8 cellular contexts compared by ENCODE assay signal in genomic region chr17:49414622-49415350, GRCh38. TPM values are rescaled to one million over a fixed set of nuclear protein-coding genes. Genes with fewer than 3 reads are reported as not detected.
DNase-seq lines count a peak whose midpoint lies in the region; ATAC-seq and TF ChIP-seq lines count a peak whose summit lies in the region.

Gene PHB1 (minus strand): TSS chr17:49414882. CDS start chr17:49413264, 1,618 bp downstream.

- TF ChIP-seq CTCF in AG04450 (IDR thresholded peaks at IDR 0.05; ENCODE audit: low read depth, low read length) (no peak), WTC11 (IDR thresholded peaks at IDR 0.05) (no peak), spleen (IDR thresholded peaks at IDR 0.05 in 8 of 11, conservative IDR thresholded peaks at IDR 0.05 in 3 of 11) (peak in 2 of 11 experiments; percentile 17 to 28)

- H3K27ac ChIP-seq in AG04450 (ENCODE audit: low read depth, low read length), result no peak within 1 kb of the TSS
- H3K27ac ChIP-seq in caudate nucleus (ENCODE audit: low read depth, low read length), result no peak within 1 kb of the TSS
- peak within 1 kb of the TSS in 6 of 8 donors; percentile 51 to 81 (median 66) for H3K27ac ChIP-seq in spleen

- 0 to 2% (median 1%) methylated on average over 27 to 30 of the region's 30 CpGs for WGBS in spleen, 5 donors

- TF ChIP-seq POLR2A in spleen (IDR thresholded peaks at IDR 0.05), result no peak

- H3K4me3 ChIP-seq in AG04450 (ENCODE audit: low read depth, low read length), result peak within 1 kb of the TSS; percentile 100
- peak within 1 kb of the TSS; percentile 66 to 92 (median 84) for H3K4me3 ChIP-seq in spleen

- intact Hi-C loops in spleen (cut with DNase I; ENCODE audit: low total_unique reads), result loop anchor here (5.0 kb wide), 1 partner anchor 143 kb away; no protein-coding TSS in a partner anchor

- CTCF ChIA-PET in AG04450 (lab: Charles Lee) (interaction anchor here (7.0 kb wide), 1 partner anchor 142 kb away, joined by 37 read pairs; no protein-coding TSS in a partner anchor), WTC11 (lab: Charles Lee) (interaction anchor here (0.7 to 2.9 kb wide), 15 partner anchors 11 to 153 kb away, joined by 3 to 49 read pairs (median 5); partner anchors contain the start of gene NGFR)

- ATAC-seq in GM18909 (IDR thresholded peaks at IDR 0.05; ENCODE audit: poor library complexity, unreplicated experiment) (peak; percentile 97), HG03175 (IDR thresholded peaks at IDR 0.05; ENCODE audit: unreplicated experiment) (peak; percentile 98), WTC11 (peak; percentile 99)

- H3K27me3 Mint-ChIP-seq in WTC11 (ENCODE audit: low read depth) (peaks cover 8% of the 10 kb centered on the region; the same call in 1 of the 2 replicates), immature natural killer cell (ENCODE audit: low read depth in 3 of 3) (peaks cover 2 to 5% (median 4%) of the 10 kb centered on the region in 3 donors)

- peaks cover 9% of the 10 kb centered on the region; the same call in 1 of the 2 replicates for H3K9me3 Mint-ChIP-seq in WTC11
- no peaks in the 10 kb centered on the region for H3K9me3 Mint-ChIP-seq in immature natural killer cell

- H3K4me1 Mint-ChIP-seq in WTC11 (0 out of 2 replicates have a peak, but pooled peaks cover 8% of the 10 kb centered on the region), immature natural killer cell (peaks cover 24 to 25% of the 10 kb centered on the region in 2 donors)

- H3K4me3 Mint-ChIP-seq in WTC11 (peak within 1 kb of the TSS; percentile 100), immature natural killer cell (peak within 1 kb of the TSS; percentile 89 to 97 (median 93))

- peaks cover 0 to 34% (median 32%) of the 10 kb centered on the region in 6 donors for H3K36me3 ChIP-seq in spleen

- H3K27ac Mint-ChIP-seq in WTC11, result peak within 1 kb of the TSS; percentile 94
- H3K27ac Mint-ChIP-seq in immature natural killer cell, result peak within 1 kb of the TSS; percentile 50 to 87 (median 76)

- no peaks in the 10 kb centered on the region for H3K27me3 ChIP-seq in AG04450 (ENCODE audit: control insufficient read depth, insufficient read depth, low read length)
- H3K27me3 ChIP-seq in spleen (replicated peaks in 1 of 7), result no peaks in the 10 kb centered on the region

- H3K4me1 ChIP-seq in spleen, result peaks cover 6 to 34% (median 23%) of the 10 kb centered on the region in 6 donors

- peak; percentile 91 for DNase-seq in AG04450 (ENCODE audit: low read depth, low spot score)
- DNase-seq in NCI-H226, result peak; percentile 98
- DNase-seq in WTC11 (ENCODE audit: low spot score), result peak; percentile 96
- DNase-seq in caudate nucleus (lab: John Stamatoyannopoulos, UW), result peak; percentile 35 to 99 (median 94)
- DNase-seq in immature natural killer cell, result peak; percentile 83 to 87 (median 84)
- DNase-seq in spleen, result peak; percentile 97

- H3K9me3 ChIP-seq in AG04450 (ENCODE audit: control insufficient read depth, insufficient read depth, low read length), result peaks cover 5% of the 10 kb centered on the region; the same call in 1 of the 2 replicates
- no peaks in the 10 kb centered on the region for H3K9me3 ChIP-seq in spleen

- POLR2A ChIA-PET in AG04450 (lab: Yijun Ruan, JAX) (interaction anchor here (0.6 kb wide), 2 partner anchors 111 to 598 kb away, joined by 3 read pairs; no protein-coding TSS in a partner anchor), WTC11 (lab: Charles Lee) (interaction anchor here (0.6 kb wide), 1 partner anchor 63 kb away, joined by 3 read pairs; no protein-coding TSS in a partner anchor)

- H3K36me3 Mint-ChIP-seq in WTC11, result peaks cover 35% of the 10 kb centered on the region
- H3K36me3 Mint-ChIP-seq in immature natural killer cell, result peaks cover 16 to 20% (median 17%) of the 10 kb centered on the region in 3 donors

TF ChIP-seq in WTC11, 78 proteins besides CTCF, POLR2A, EP300 and RAD21 (continues in another document):
- TF ChIP-seq MYBL2 (CRISPR knock-in tag; IDR thresholded peaks at IDR 0.05) (no peak), MAX (CRISPR knock-in tag; IDR thresholded peaks at IDR 0.05) (peak; percentile 95), ZBTB43 (CRISPR knock-in tag; IDR thresholded peaks at IDR 0.05) (no peak), ZNF138 (CRISPR knock-in tag; conservative IDR thresholded peaks at IDR 0.05) (no peak), ZSCAN18 (CRISPR knock-in tag; IDR thresholded peaks at IDR 0.05) (no peak), ESRRA (CRISPR knock-in tag; IDR thresholded peaks at IDR 0.05; ENCODE audit: borderline replicate concordance) (no peak), GTF2I (CRISPR knock-in tag; conservative IDR thresholded peaks at IDR 0.05) (no peak), ZNF423 (CRISPR knock-in tag; IDR thresholded peaks at IDR 0.05) (no peak), SP1 (CRISPR knock-in tag; conservative IDR thresholded peaks at IDR 0.05) (peak; percentile 69; the same call in 1 of the 2 replicates), HMGXB4 (CRISPR knock-in tag; IDR thresholded peaks at IDR 0.05) (no peak), FOXK1 (CRISPR knock-in tag; IDR thresholded peaks at IDR 0.05) (0 out of 2 replicates have a peak, but pooled peaks have one; percentile 31), ERG (CRISPR knock-in tag; IDR thresholded peaks at IDR 0.05) (no peak), ATF1 (CRISPR knock-in tag; IDR thresholded peaks at IDR 0.05) (no peak), E2F4 (CRISPR knock-in tag; IDR thresholded peaks at IDR 0.05; ENCODE audit: borderline replicate concordance, low read depth) (no peak)

RNA-seq across cellular contexts. Expression of gene PHB1, which starts in this region (rescaled TPM):
- polyA plus RNA-seq in AG04450 (2011; rRNA removed) (228 and 263 TPM in 2 replicates), immature natural killer cell (100 to 1,000 TPM; 166 to 274 (median 228) TPM), spleen (100 to 1,000 TPM in 1 of 3 donors, 10 to 100 TPM in 2; 60.3 to 109 (median 95.5) TPM)
- polyA minus RNA-seq in AG04450 (2011; rRNA and poly(A)+ RNA removed), result 226 and 234 TPM in 2 replicates
- total RNA-seq in WTC11 (2021) (350 to 375 TPM (median 362 TPM) in 3 replicates), spleen (10 to 100 TPM; 49.4 to 84.1 (median 66.6) TPM)

Comparison
In these comparisons a context has a peak if more than half of its experiments do, and no peak if none do; other contexts are left out.
1. H3K27ac ChIP-seq: peak in spleen (6 of 8); none in AG04450 (single experiment) and caudate nucleus (single experiment).
2. Peak in every context shown above with its lines, with median percentiles within 50 percentile points of each other: DNase-seq and ATAC-seq.